Comparison of ENCODE assay signal across 31 cellular contexts in the genomic region with DNA sequence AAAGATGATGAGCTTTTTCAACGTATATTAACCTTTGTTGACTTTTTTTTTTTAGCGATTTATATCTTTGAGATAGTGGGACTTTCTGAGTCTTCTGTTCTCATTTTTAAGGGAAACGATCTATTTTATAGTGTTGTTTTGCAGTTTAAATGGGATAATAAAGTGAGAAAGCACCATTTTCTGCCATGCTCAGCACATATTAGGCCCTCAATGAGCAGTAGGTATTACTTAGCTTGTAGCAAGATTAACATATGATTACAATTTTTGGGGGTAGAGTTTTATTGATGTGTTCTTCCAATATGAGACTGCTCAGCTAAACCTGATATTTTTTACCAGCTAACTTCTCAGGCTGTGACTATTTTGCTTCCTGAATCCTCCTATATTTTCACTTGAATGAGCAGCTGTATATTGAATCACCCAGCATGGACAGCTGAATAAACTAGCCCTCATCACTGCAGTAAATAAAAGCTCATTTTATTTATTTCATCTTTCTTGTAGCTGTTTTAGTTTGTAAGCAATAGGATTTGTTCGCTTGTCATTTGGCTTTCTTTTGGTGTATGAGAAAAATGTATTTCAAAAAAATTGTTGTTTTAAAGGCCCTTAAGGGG. TPM values are rescaled to one million over a fixed set of nuclear protein-coding genes. Genes with fewer than 3 reads are reported as not detected.
A peak's percentile ranks its signal among the peaks of the same experiment; 100 is the strongest.
DNase-seq lines count a peak whose midpoint lies in the region; ATAC-seq and TF ChIP-seq lines count a peak whose summit lies in the region.
"Had no signal": no experiment of that assay in that cellular context is flagged by ENCODE, and none has a peak within 500 bp of the region (broad histone marks: within the 10 kb centered on the region; RNA-seq: fewer than 3 reads in every experiment).

No MANE protein-coding gene starts in this region.

- H3K4me3 Mint-ChIP-seq in memory B cell (no peak overlapping the region), type B pancreatic cell (no peak overlapping the region)
- H3K4me3 Mint-ChIP-seq in stimulated activated effector memory CD8-positive, alpha-beta T cell treated with anti-CD3 and anti-CD28 coated beads, Interleukin-12 subunit alpha, Interleukin-12 subunit beta, amount 100 ng/mL, for 72 hours = no peak overlapping the region
- H3K4me3 Mint-ChIP-seq: activated CD8-positive, alpha-beta memory T cell treated with anti-CD3 and anti-CD28 coated beads, Interleukin-2, amount 10 ng/mL, durations not matched to agents 7 days and 5 days; activated T-cell treated with anti-CD3 and anti-CD28 coated beads, Interleukin-2, amount 50 U/mL, for 72 hours; naive thymus-derived CD8-positive, alpha-beta T cell had no signal

- no peaks in the 10 kb centered on the region for H3K9me3 ChIP-seq in SJCRH30 (replicated peaks)
- no peaks in the 10 kb centered on the region for H3K9me3 ChIP-seq in mucosa of descending colon
- H3K9me3 ChIP-seq: esophagus squamous epithelium, heart left ventricle, SK-N-SH, tibial nerve had no signal

- DNase-seq in DMS53 (lab: John Stamatoyannopoulos, UW) (peak; percentile 66), NCI-H146 (lab: John Stamatoyannopoulos, UW) (peak; percentile 57), SJCRH30 (peak; percentile 22 to 70), memory B cell (ENCODE audit: low spot score in 2 of 2) (no peak), type B pancreatic cell (ENCODE audit: extremely low spot score, unreplicated experiment) (no peak), mucosa of descending colon (no peak)
- no peak for DNase-seq in stimulated activated effector memory CD8-positive, alpha-beta T cell treated with anti-CD3 and anti-CD28 coated beads, Interleukin-12 subunit alpha, Interleukin-12 subunit beta, amount 100 ng/mL, for 72 hours (ENCODE audit: low spot score in 2 of 2)
- DNase-seq: activated CD4-positive, alpha-beta T cell treated with anti-CD3 and anti-CD28 coated beads, Interleukin-2, amount 50 U/mL, for 4 hours; activated CD8-positive, alpha-beta memory T cell treated with anti-CD3 and anti-CD28 coated beads, Interleukin-2, amount 10 ng/mL, durations not matched to agents 7 days and 5 days; activated naive CD4-positive, alpha-beta T cell; activated T-cell treated with anti-CD3 and anti-CD28 coated beads, Interleukin-2, amount 50 U/mL, for 72 hours; cerebellar nuclear complex; COR-L47; DND-41; esophagus squamous epithelium; foreskin keratinocyte; GF-D8; heart left ventricle; islet precursor cell; midbrain; naive thymus-derived CD8-positive, alpha-beta T cell; NCI-H1048; NCI-H226; SK-N-SH; stimulated activated CD4-positive, alpha-beta T cell treated with anti-CD3 and anti-CD28 coated beads, Interleukin-4, amount 100 ng/mL, for 1 hour had no signal

- peaks cover 17% of the 10 kb centered on the region for H3K4me1 ChIP-seq in SJCRH30
- no peaks in the 10 kb centered on the region for H3K4me1 ChIP-seq in mucosa of descending colon (ENCODE audit: low read depth)
- H3K4me1 ChIP-seq: BLaER1 treated with 17β-estradiol and CSF1 and Interleukin-3, amounts not matched to agents 10 nM and 100 nM; esophagus squamous epithelium; foreskin keratinocyte; heart left ventricle had no signal

- peak overlapping the region; percentile 45 for H3K27ac Mint-ChIP-seq in memory B cell
- no peak overlapping the region for H3K27ac Mint-ChIP-seq in stimulated activated effector memory CD8-positive, alpha-beta T cell treated with anti-CD3 and anti-CD28 coated beads, Interleukin-12 subunit alpha, Interleukin-12 subunit beta, amount 100 ng/mL, for 72 hours
- no peak overlapping the region for H3K27ac Mint-ChIP-seq in type B pancreatic cell
- H3K27ac Mint-ChIP-seq: activated CD8-positive, alpha-beta memory T cell treated with anti-CD3 and anti-CD28 coated beads, Interleukin-2, amount 10 ng/mL, durations not matched to agents 7 days and 5 days; activated T-cell treated with anti-CD3 and anti-CD28 coated beads, Interleukin-2, amount 50 U/mL, for 72 hours; naive thymus-derived CD8-positive, alpha-beta T cell; progenitor cell of endocrine pancreas had no signal

- no peak overlapping the region for H3K4me3 ChIP-seq in SJCRH30
- H3K4me3 ChIP-seq in mucosa of descending colon = no peak overlapping the region
- H3K4me3 ChIP-seq: BLaER1 treated with 17β-estradiol and CSF1 and Interleukin-3, amounts not matched to agents 10 nM and 100 nM; esophagus squamous epithelium; heart left ventricle; tibial nerve had no signal

- H3K27ac ChIP-seq in SJCRH30 = peak overlapping the region; percentile 38
- H3K27ac ChIP-seq: BLaER1 treated with 17β-estradiol and CSF1 and Interleukin-3, amounts not matched to agents 10 nM and 100 nM; esophagus squamous epithelium; foreskin keratinocyte; heart left ventricle; RWPE1; tibial nerve had no signal

- H3K4me1 Mint-ChIP-seq in memory B cell = peaks cover 32% of the 10 kb centered on the region
- no peaks in the 10 kb centered on the region for H3K4me1 Mint-ChIP-seq in stimulated activated effector memory CD8-positive, alpha-beta T cell treated with anti-CD3 and anti-CD28 coated beads, Interleukin-12 subunit alpha, Interleukin-12 subunit beta, amount 100 ng/mL, for 72 hours
- no peaks in the 10 kb centered on the region for H3K4me1 Mint-ChIP-seq in type B pancreatic cell (ENCODE audit: unreplicated experiment)
- H3K4me1 Mint-ChIP-seq: activated CD8-positive, alpha-beta memory T cell treated with anti-CD3 and anti-CD28 coated beads, Interleukin-2, amount 10 ng/mL, durations not matched to agents 7 days and 5 days; naive thymus-derived CD8-positive, alpha-beta T cell had no signal

- intact Hi-C loops in mucosa of descending colon (cut with DNase I, micrococcal nuclease) = no loop called here

- H3K27me3 ChIP-seq in SJCRH30 = no peaks in the 10 kb centered on the region
- H3K27me3 ChIP-seq: BLaER1 treated with 17β-estradiol and CSF1 and Interleukin-3, amounts not matched to agents 10 nM and 100 nM; esophagus squamous epithelium; heart left ventricle; tibial nerve had no signal

- peaks cover 25% of the 10 kb centered on the region for H3K36me3 Mint-ChIP-seq in memory B cell
- no peaks in the 10 kb centered on the region for H3K36me3 Mint-ChIP-seq in stimulated activated effector memory CD8-positive, alpha-beta T cell treated with anti-CD3 and anti-CD28 coated beads, Interleukin-12 subunit alpha, Interleukin-12 subunit beta, amount 100 ng/mL, for 72 hours
- H3K36me3 Mint-ChIP-seq in type B pancreatic cell = no peaks in the 10 kb centered on the region
- H3K36me3 Mint-ChIP-seq: activated CD8-positive, alpha-beta memory T cell treated with anti-CD3 and anti-CD28 coated beads, Interleukin-2, amount 10 ng/mL, durations not matched to agents 7 days and 5 days; naive thymus-derived CD8-positive, alpha-beta T cell had no signal

- H3K36me3 ChIP-seq in SJCRH30 (no peaks in the 10 kb centered on the region), mucosa of descending colon (ENCODE audit: low read depth) (no peaks in the 10 kb centered on the region)
- H3K36me3 ChIP-seq: esophagus squamous epithelium, heart left ventricle, tibial nerve had no signal

- peaks cover 2% of the 10 kb centered on the region for H3K9me3 Mint-ChIP-seq in memory B cell
- H3K9me3 Mint-ChIP-seq in stimulated activated effector memory CD8-positive, alpha-beta T cell treated with anti-CD3 and anti-CD28 coated beads, Interleukin-12 subunit alpha, Interleukin-12 subunit beta, amount 100 ng/mL, for 72 hours = no peaks in the 10 kb centered on the region
- H3K9me3 Mint-ChIP-seq in type B pancreatic cell = no peaks in the 10 kb centered on the region
- H3K9me3 Mint-ChIP-seq: activated T-cell treated with anti-CD3 and anti-CD28 coated beads, Interleukin-2, amount 50 U/mL, for 72 hours; naive thymus-derived CD8-positive, alpha-beta T cell had no signal

- no peak for ATAC-seq in memory B cell (ENCODE audit: low read depth)
- ATAC-seq in stimulated activated effector memory CD8-positive, alpha-beta T cell treated with anti-CD3 and anti-CD28 coated beads, Interleukin-12 subunit alpha, Interleukin-12 subunit beta, amount 100 ng/mL, for 72 hours = no peak
- ATAC-seq in mucosa of descending colon = no peak
- ATAC-seq: activated CD8-positive, alpha-beta memory T cell treated with anti-CD3 and anti-CD28 coated beads, Interleukin-2, amount 10 ng/mL, durations not matched to agents 7 days and 5 days; activated T-cell treated with anti-CD3 and anti-CD28 coated beads, Interleukin-2, amount 50 U/mL, for 72 hours; foreskin keratinocyte; heart left ventricle; naive thymus-derived CD8-positive, alpha-beta T cell; sciatic nerve had no signal

- no peaks in the 10 kb centered on the region for H3K27me3 Mint-ChIP-seq in memory B cell
- no peaks in the 10 kb centered on the region for H3K27me3 Mint-ChIP-seq in type B pancreatic cell
- H3K27me3 Mint-ChIP-seq: activated CD8-positive, alpha-beta memory T cell treated with anti-CD3 and anti-CD28 coated beads, Interleukin-2, amount 10 ng/mL, durations not matched to agents 7 days and 5 days; progenitor cell of endocrine pancreas had no signal

- no peak for TF ChIP-seq CTCF in type B pancreatic cell (conservative IDR thresholded peaks at IDR 0.05)
- no peak for TF ChIP-seq CTCF in mucosa of descending colon (IDR thresholded peaks at IDR 0.05)

RNA-seq across cellular contexts. Expression of a gene that starts 43.7 kb away (rescaled TPM):
- total RNA-seq in SJCRH30 (2014; rRNA removed; shearing (Covaris generic)) = 26.3 and 27.6 TPM in 2 replicates
- total RNA-seq in type B pancreatic cell (ENCODE audit: low replicate concordance) = 13.5 and 14.2 TPM in 2 replicates
- 10 to 100 TPM; 21.7 to 66.8 (median 51.7) TPM for total RNA-seq in mucosa of descending colon
- total RNA-seq: T-helper 1 cell treated with Interleukin-12 subunit alpha and Interleukin-12 subunit beta and Interleukin-4 antibody, amounts not matched to agents 30 ng/mL and 1 ng/mL, for 36 hours had no signal

Comparison
In these comparisons a context has a peak if more than half of its experiments do, and no peak if none do; other contexts are left out.
1. DNase-seq: peak in DMS53 (single experiment), NCI-H146 (single experiment) and SJCRH30 (2 of 2); none in memory B cell (0 of 2), stimulated activated effector memory CD8-positive, alpha-beta T cell treated with anti-CD3 and anti-CD28 coated beads, Interleukin-12 subunit alpha, Interleukin-12 subunit beta, amount 100 ng/mL, for 72 hours (0 of 2), type B pancreatic cell (single experiment) and mucosa of descending colon (0 of 3).